1 cellular context compared by ENCODE assay signal in the genomic region with DNA sequence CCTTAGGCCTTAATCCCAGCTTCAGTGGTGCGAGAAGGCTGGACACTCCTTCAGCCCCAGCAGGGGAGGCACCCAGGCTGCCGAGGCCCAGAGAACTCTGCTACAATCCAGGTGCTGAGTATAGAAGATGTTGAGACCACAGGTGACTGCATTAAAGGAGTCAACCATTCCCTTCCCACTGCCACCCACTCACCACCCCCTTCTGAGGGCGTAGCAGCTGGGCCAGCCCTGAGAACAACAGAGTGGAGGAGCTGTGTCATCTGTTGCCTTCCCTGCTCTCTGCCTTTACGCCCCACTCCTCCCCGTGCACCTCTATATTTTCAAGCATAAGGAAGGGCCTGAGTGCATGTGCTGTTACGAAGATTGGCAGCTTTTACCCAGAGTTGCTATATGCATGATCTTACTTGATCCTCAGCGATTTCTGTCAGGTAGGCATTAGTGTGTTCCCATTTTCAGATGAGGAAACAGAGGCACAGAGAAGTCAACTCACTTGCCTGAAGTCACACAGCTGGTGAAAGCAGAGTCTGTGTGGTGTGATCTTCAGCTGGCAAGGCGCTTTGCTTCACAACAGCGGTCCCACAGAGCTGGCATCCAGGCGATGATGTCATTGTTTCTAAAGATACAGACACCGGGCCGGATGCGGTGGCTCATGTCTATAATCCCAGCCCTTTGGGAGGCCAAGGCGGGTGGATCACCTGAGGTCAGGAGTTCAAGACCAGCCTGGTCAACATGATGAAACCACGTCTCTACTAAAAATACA.
A peak's percentile ranks its signal among the peaks of the same experiment; 100 is the strongest.
TF ChIP-seq lines count a peak whose summit lies in the region.

No MANE protein-coding gene starts in this region.

TF ChIP-seq in HepG2, 621 proteins besides CTCF, POLR2A, EP300 and RAD21:
- peak; percentile 92 for TF ChIP-seq ATF7 (IDR thresholded peaks at IDR 0.05)
- TF ChIP-seq ATF7 (CRISPR knock-in tag; IDR thresholded peaks at IDR 0.05) = no peak
- TF ChIP-seq, protein P1, sequence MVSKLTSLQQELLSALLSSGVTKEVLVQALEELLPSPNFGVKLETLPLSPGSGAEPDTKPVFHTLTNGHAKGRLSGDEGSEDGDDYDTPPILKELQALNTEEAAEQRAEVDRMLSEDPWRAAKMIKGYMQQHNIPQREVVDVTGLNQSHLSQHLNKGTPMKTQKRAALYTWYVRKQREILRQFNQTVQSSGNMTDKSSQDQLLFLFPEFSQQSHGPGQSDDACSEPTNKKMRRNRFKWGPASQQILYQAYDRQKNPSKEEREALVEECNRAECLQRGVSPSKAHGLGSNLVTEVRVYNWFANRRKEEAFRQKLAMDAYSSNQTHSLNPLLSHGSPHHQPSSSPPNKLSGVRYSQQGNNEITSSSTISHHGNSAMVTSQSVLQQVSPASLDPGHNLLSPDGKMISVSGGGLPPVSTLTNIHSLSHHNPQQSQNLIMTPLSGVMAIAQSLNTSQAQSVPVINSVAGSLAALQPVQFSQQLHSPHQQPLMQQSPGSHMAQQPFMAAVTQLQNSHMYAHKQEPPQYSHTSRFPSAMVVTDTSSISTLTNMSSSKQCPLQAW (CRISPR knock-in tag; IDR thresholded peaks at IDR 0.05) = no peak
- TF ChIP-seq, protein P2, sequence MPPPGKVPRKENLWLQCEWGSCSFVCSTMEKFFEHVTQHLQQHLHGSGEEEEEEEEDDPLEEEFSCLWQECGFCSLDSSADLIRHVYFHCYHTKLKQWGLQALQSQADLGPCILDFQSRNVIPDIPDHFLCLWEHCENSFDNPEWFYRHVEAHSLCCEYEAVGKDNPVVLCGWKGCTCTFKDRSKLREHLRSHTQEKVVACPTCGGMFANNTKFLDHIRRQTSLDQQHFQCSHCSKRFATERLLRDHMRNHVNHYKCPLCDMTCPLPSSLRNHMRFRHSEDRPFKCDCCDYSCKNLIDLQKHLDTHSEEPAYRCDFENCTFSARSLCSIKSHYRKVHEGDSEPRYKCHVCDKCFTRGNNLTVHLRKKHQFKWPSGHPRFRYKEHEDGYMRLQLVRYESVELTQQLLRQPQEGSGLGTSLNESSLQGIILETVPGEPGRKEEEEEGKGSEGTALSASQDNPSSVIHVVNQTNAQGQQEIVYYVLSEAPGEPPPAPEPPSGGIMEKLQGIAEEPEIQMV (CRISPR knock-in tag; IDR thresholded peaks at IDR 0.05; ENCODE audit: low read depth) = no peak
- peak; percentile 88 for TF ChIP-seq ZNF768 (CRISPR knock-in tag; IDR thresholded peaks at IDR 0.05)
- TF ChIP-seq EZH2 (conservative IDR thresholded peaks at IDR 0.05; ENCODE audit: low read depth, low read length) = no peak
- no peak for TF ChIP-seq TBP (CRISPR knock-in tag; IDR thresholded peaks at IDR 0.05)
